ENCODE assay signal across 8 cellular contexts in genomic region chr9:112750767-112751058, GRCh38. TPM values are rescaled to one million over a fixed set of nuclear protein-coding genes. Genes with fewer than 3 reads are reported as not detected.
A peak's percentile ranks its signal among the peaks of the same experiment; 100 is the strongest.
DNase-seq lines count a peak whose midpoint lies in the region; ATAC-seq and TF ChIP-seq lines count a peak whose summit lies in the region.

No MANE protein-coding gene starts in this region.

- no peaks in the 10 kb centered on the region for H3K36me3 Mint-ChIP-seq in T-helper 17 cell (ENCODE audit: low read depth)

- no peak for DNase-seq in T-helper 17 cell
- no peak for DNase-seq in hepatocyte (ENCODE audit: low spot score)
- no peak for DNase-seq in globus pallidus (ENCODE audit: low spot score)

- H3K9ac ChIP-seq in stomach smooth muscle (ENCODE audit: low read length in 2 of 2), result peak overlapping the region; percentile 61 to 66

- 0% methylated on average over 24 of the region's 50 CpGs for WGBS in hepatocyte (ENCODE audit: low lambda C conversion rate, missing lambda C conversion rate)

- no peaks in the 10 kb centered on the region for H4K20me1 ChIP-seq in hepatocyte (ENCODE audit: insufficient read depth, poor library complexity, severe bottlenecking)

- H3K4me3 ChIP-seq in hepatocyte, result peak overlapping the region; percentile 86
- peak overlapping the region; percentile 86 to 96 for H3K4me3 ChIP-seq in stomach smooth muscle (ENCODE audit: low read length in 2 of 2)

- H3K4me1 ChIP-seq in hepatocyte (ENCODE audit: insufficient read depth) (peaks cover 38% of the 10 kb centered on the region), stomach smooth muscle (ENCODE audit: control insufficient read depth, insufficient read depth, low read length) (peaks cover 48% of the 10 kb centered on the region)

- H3K27ac ChIP-seq in hepatocyte, result peak overlapping the region; percentile 83
- H3K27ac ChIP-seq in stomach smooth muscle (ENCODE audit: low read length), result no peak overlapping the region

- H3K9me2 ChIP-seq in hepatocyte (replicated peaks; ENCODE audit: insufficient read depth), result no peaks in the 10 kb centered on the region

- peak overlapping the region; percentile 90 for H3K4me3 Mint-ChIP-seq in T-helper 17 cell

- H3K9me3 ChIP-seq in T-helper 17 cell (ENCODE audit: control insufficient read depth, low read length, poor library complexity, severe bottlenecking), result no peaks in the 10 kb centered on the region
- no peaks in the 10 kb centered on the region for H3K9me3 ChIP-seq in hepatocyte (ENCODE audit: low read depth)
- no peaks in the 10 kb centered on the region for H3K9me3 ChIP-seq in stomach smooth muscle (ENCODE audit: control insufficient read depth in 2 of 2, low read length in 2 of 2)

- H3K27me3 ChIP-seq in hepatocyte (no peaks in the 10 kb centered on the region), stomach smooth muscle (ENCODE audit: control insufficient read depth in 1 of 2, insufficient read depth in 2 of 2, low read length in 2 of 2) (no peaks in the 10 kb centered on the region)

- peak overlapping the region; percentile 91 for H3K4me2 ChIP-seq in hepatocyte

- no peak overlapping the region for H3K27ac Mint-ChIP-seq in T-helper 17 cell

- peaks cover 50% of the 10 kb centered on the region for H3K4me1 Mint-ChIP-seq in T-helper 17 cell

- TF ChIP-seq CTCF in hepatocyte (IDR thresholded peaks at IDR 0.05; ENCODE audit: poor library complexity), result no peak

- peaks cover 50% of the 10 kb centered on the region for H3K79me2 ChIP-seq in hepatocyte

- no peaks in the 10 kb centered on the region for H3K27me3 Mint-ChIP-seq in T-helper 17 cell

- H3K36me3 ChIP-seq in hepatocyte (replicated peaks; ENCODE audit: insufficient read depth, low read depth) (no peaks in the 10 kb centered on the region), stomach smooth muscle (ENCODE audit: control insufficient read depth in 2 of 2, insufficient read depth in 2 of 2, low read length in 2 of 2) (no peaks in the 10 kb centered on the region)

- H2AFZ ChIP-seq in hepatocyte, result peak overlapping the region; percentile 77

- peak; percentile 35 for ATAC-seq in GM21619 (IDR thresholded peaks at IDR 0.05; ENCODE audit: unreplicated experiment)
- ATAC-seq in T-helper 17 cell, result no peak
- ATAC-seq in HG03139 (IDR thresholded peaks at IDR 0.05; ENCODE audit: unreplicated experiment), result no peak
- no peak for ATAC-seq in GM21381 (IDR thresholded peaks at IDR 0.05; ENCODE audit: unreplicated experiment)
- ATAC-seq in GM19467 (IDR thresholded peaks at IDR 0.05; ENCODE audit: unreplicated experiment), result no peak

RNA-seq across cellular contexts. Expression of gene SNX30, which starts 0.2 kb away (rescaled TPM):
- total RNA-seq in T-helper 17 cell (1 to 10 TPM; 7.7 to 9.3 TPM), hepatocyte (29.1 and 32.2 TPM in 2 replicates)
- 5.3 and 6.4 TPM in 2 replicates for polyA plus RNA-seq in hepatocyte

RNA-seq across cellular contexts. Expression of gene INIP, which starts 32.8 kb away (rescaled TPM):
- total RNA-seq in T-helper 17 cell (10 to 100 TPM; 13.6 to 15.5 TPM), hepatocyte (28.7 and 37.4 TPM in 2 replicates)
- polyA plus RNA-seq in hepatocyte, result 16.2 and 19.3 TPM in 2 replicates
